8 cellular contexts compared by ENCODE assay signal in the genomic region with DNA sequence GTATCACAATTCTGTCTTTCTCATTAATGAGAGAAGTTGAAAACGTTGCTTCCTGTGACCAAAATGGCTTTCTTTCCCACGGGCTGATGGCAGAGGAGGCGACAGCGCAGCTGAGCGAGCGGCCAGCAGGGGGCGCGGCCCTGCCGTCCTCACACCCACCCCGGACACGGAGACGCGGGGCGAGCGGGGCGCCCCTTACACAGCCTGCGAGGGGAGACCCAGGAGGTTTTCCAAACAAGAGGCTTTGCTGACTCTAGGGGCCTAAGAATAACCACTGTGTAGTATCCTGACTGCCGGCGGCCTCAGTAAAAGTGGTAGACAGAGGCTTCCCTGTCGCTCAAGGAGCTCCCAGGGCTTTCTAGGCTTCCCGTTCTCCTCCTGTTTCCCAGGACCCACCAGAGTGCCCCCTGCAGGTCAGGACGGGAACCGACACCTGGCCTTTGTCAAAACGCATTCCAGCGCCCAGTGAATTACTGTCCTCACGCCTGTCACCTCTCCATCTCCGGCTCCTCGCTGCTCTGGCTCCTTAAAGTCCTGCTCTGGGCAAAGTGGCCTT. TPM values are rescaled to one million over a fixed set of nuclear protein-coding genes. Genes with fewer than 3 reads are reported as not detected.
A peak's percentile ranks its signal among the peaks of the same experiment; 100 is the strongest.
DNase-seq lines count a peak whose midpoint lies in the region; ATAC-seq, FAIRE-seq and TF ChIP-seq lines count a peak whose summit lies in the region.

No MANE protein-coding gene starts in this region.

- H3K27ac Mint-ChIP-seq in natural killer cell = peak overlapping the region; percentile 64 to 81

- peaks cover 0 to 3% of the 10 kb centered on the region in 2 donors for H3K9me3 Mint-ChIP-seq in natural killer cell

- peak overlapping the region; percentile 75 for H3K4me3 Mint-ChIP-seq in natural killer cell

- peak; percentile 60; the same call in 1 of the 2 replicates for TF ChIP-seq RAD21 in Ishikawa (IDR thresholded peaks at IDR 0.05; ENCODE audit: low read depth)

- H3K36me3 Mint-ChIP-seq in natural killer cell = no peaks in the 10 kb centered on the region

- intact Hi-C loops in natural killer cell (cut with micrococcal nuclease) = loop anchor here (1.0 to 10.0 kb wide), 2 partner anchors 154 to 1112 kb away; no protein-coding TSS in a partner anchor

- TF ChIP-seq CTCF in fibroblast of pulmonary artery (IDR thresholded peaks at IDR 0.05; ENCODE audit: low read length, missing control alignments) = peak; percentile 71
- TF ChIP-seq CTCF in natural killer cell (IDR thresholded peaks at IDR 0.05) = peak; percentile 99

- peaks cover 43 to 44% of the 10 kb centered on the region in 2 donors for H3K4me1 Mint-ChIP-seq in natural killer cell

- DNase-seq in DMS53 treated with DMSO at 0.1 percent for 48 hours (lab: John Stamatoyannopoulos, UW; ENCODE audit: unreplicated experiment) (peak; percentile 89), RCC 7860 (ENCODE audit: low spot score) (peak; percentile 75), fibroblast of pulmonary artery (ENCODE audit: low read depth) (peak; percentile 89), natural killer cell (peak; percentile 83)
- peak; percentile 71 to 75 for DNase-seq in activated T-helper 1 cell treated with anti-CD3 and anti-CD28 coated beads, Interleukin-2, amount 50 U/mL, for 16 hours (ENCODE audit: low read depth in 1 of 2, low spot score in 1 of 2)
- DNase-seq in stimulated activated naive CD4-positive, alpha-beta T cell (lab: John Stamatoyannopoulos, UW) = peak; percentile 62 to 95 (median 85)

- FAIRE-seq in RCC 7860 (lab: Jason Lieb, UNC) = peak; percentile 12

- TF ChIP-seq EP300 in Ishikawa (IDR thresholded peaks at IDR 0.05; ENCODE audit: borderline replicate concordance) = no peak

- peak; percentile 99 for ATAC-seq in GM21619 (IDR thresholded peaks at IDR 0.05; ENCODE audit: unreplicated experiment)
- ATAC-seq in natural killer cell = peak; percentile 92 to 93 (median 93)

- peak overlapping the region; percentile 66 for H3K4me3 ChIP-seq in fibroblast of pulmonary artery (replicated peaks; ENCODE audit: low read depth, low read length)

- H3K27me3 Mint-ChIP-seq in natural killer cell (ENCODE audit: low read depth in 2 of 2) = peaks cover 0 to 7% of the 10 kb centered on the region in 2 donors

TF ChIP-seq in Ishikawa, 13 proteins besides CTCF, POLR2A, EP300 and RAD21:
- no peak for TF ChIP-seq EGR1 (IDR thresholded peaks at IDR 0.05)
- peak; percentile 76; the same call in 1 of the 2 replicates for TF ChIP-seq YY1 (IDR thresholded peaks at IDR 0.05; ENCODE audit: low read depth)
- TF ChIP-seq CEBPB (IDR thresholded peaks at IDR 0.05) = no peak
- peak; percentile 89 for TF ChIP-seq TEAD4 (IDR thresholded peaks at IDR 0.05)

RNA-seq across cellular contexts. Expression of a gene that starts 27.3 kb away (rescaled TPM):
- not detected for total RNA-seq in natural killer cell

RNA-seq across cellular contexts. Expression of a gene that starts 56.9 kb away (rescaled TPM):
- 100 to 1,000 TPM; 153 to 159 (median 158) TPM for total RNA-seq in natural killer cell

Comparison
In these comparisons a context has a peak if more than half of its experiments do, and no peak if none do; other contexts are left out.
1. Peak in every context shown above with its lines: DNase-seq, ATAC-seq and H3K4me3 ChIP-seq.